Comparison of ENCODE assay signal across 6 cellular contexts in genomic region chr9:97996676-97997075, GRCh38. TPM values are rescaled to one million over a fixed set of nuclear protein-coding genes. Genes with fewer than 3 reads are reported as not detected.
"Had no signal": no experiment of that assay in that cellular context is flagged by ENCODE, and none has a peak within 500 bp of the region (broad histone marks: within the 10 kb centered on the region; RNA-seq: fewer than 3 reads in every experiment).

No MANE protein-coding gene starts in this region.

RNA-seq across cellular contexts. Expression of gene HEMGN, which starts 58.7 kb away (rescaled TPM):
- total RNA-seq: GM23248, H4, H7, HepG2, HFFc6, HT1080 had no signal
- polyA plus RNA-seq: GM23248, HepG2 had no signal
